Comparison of ENCODE assay signal across 13 cellular contexts in the genomic region with DNA sequence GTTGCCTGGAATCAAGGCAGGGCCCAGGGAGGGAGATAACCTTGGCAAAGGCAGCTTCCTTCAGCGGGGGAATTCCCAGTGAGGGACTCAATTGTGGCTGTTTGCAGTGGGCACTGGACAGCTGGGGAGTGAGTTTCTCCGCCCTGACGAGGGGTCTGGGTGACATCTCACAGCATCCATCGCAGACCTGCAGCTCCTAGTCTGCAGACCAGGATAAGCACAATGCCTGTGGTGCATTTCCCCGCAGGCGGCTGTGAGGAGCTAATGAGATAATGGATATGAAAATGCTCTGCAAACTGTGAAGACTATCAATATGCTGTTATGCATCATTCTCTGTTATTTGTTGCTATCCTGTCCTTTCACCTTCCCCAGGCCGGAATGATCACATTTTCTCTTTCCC. TPM values are rescaled to one million over a fixed set of nuclear protein-coding genes. Genes with fewer than 3 reads are reported as not detected.
DNase-seq lines count a peak whose midpoint lies in the region; ATAC-seq and TF ChIP-seq lines count a peak whose summit lies in the region.
"Had no signal": no experiment of that assay in that cellular context is flagged by ENCODE, and none has a peak within 500 bp of the region (broad histone marks: within the 10 kb centered on the region; RNA-seq: fewer than 3 reads in every experiment).

No MANE protein-coding gene starts in this region.

- intact Hi-C loops in heart right ventricle (cut with DNase I) (no loop called here), left cardiac atrium (cut with DNase I) (no loop called here), ascending aorta (cut with DNase I) (no loop called here), uterus (cut with DNase I; ENCODE audit: low total_unique reads) (no loop called here), gastrocnemius medialis (cut with DNase I; ENCODE audit: low total_unique reads) (no loop called here)

- TF ChIP-seq POLR2A in uterus (IDR thresholded peaks at IDR 0.05) (no peak), gastrocnemius medialis (IDR thresholded peaks at IDR 0.05) (no peak)

- TF ChIP-seq CTCF in heart right ventricle (IDR thresholded peaks at IDR 0.05) (no peak), ascending aorta (IDR thresholded peaks at IDR 0.05) (no peak), uterus (IDR thresholded peaks at IDR 0.05) (no peak), gastrocnemius medialis (IDR thresholded peaks at IDR 0.05 in 4 of 5, conservative IDR thresholded peaks at IDR 0.05 in 1 of 5) (no peak)

- H3K4me1 ChIP-seq in heart right ventricle (peaks cover 2 to 24% (median 14%) of the 10 kb centered on the region in 9 donors), ascending aorta (peaks cover 0 to 5% of the 10 kb centered on the region in 2 donors), mesodermal cell (ENCODE audit: control insufficient read depth, insufficient read depth, low read length, poor library complexity, severe bottlenecking) (peaks cover 11% of the 10 kb centered on the region), uterus (peaks cover 0 to 7% of the 10 kb centered on the region in 2 donors), gastrocnemius medialis (no peaks in the 10 kb centered on the region)

- H3K4me3 ChIP-seq in heart right ventricle (no peak overlapping the region), ascending aorta (no peak overlapping the region), mesodermal cell (ENCODE audit: extremely low read depth, insufficient read depth, low read length, poor library complexity, severe bottlenecking) (no peak overlapping the region), uterus (no peak overlapping the region), gastrocnemius medialis (no peak overlapping the region)
- H3K4me3 ChIP-seq: thoracic aorta had no signal

- peak in 3 of 8 donors; percentile 8 to 27 (median 10) for ATAC-seq in heart right ventricle
- ATAC-seq in left cardiac atrium = no peak
- no peak for ATAC-seq in HG03521 (IDR thresholded peaks at IDR 0.05; ENCODE audit: unreplicated experiment)
- no peak for ATAC-seq in gastrocnemius medialis

- H3K27me3 ChIP-seq in heart right ventricle = peaks cover 0 to 10% (median 0%) of the 10 kb centered on the region in 7 donors
- H3K27me3 ChIP-seq in ascending aorta = no peaks in the 10 kb centered on the region
- H3K27me3 ChIP-seq in uterus = no peaks in the 10 kb centered on the region
- H3K27me3 ChIP-seq in gastrocnemius medialis = no peaks in the 10 kb centered on the region

- in situ Hi-C loops in gastrocnemius medialis (cut with MboI; ENCODE audit: low sequenced_read_pairs in 4 of 4) = no loop called here

- H3K36me3 ChIP-seq in heart right ventricle (no peaks in the 10 kb centered on the region), ascending aorta (no peaks in the 10 kb centered on the region), mesodermal cell (ENCODE audit: control insufficient read depth, insufficient read depth, low read length) (no peaks in the 10 kb centered on the region), uterus (no peaks in the 10 kb centered on the region), gastrocnemius medialis (no peaks in the 10 kb centered on the region)
- H3K36me3 ChIP-seq: thoracic aorta had no signal

- DNase-seq in heart right ventricle = no peak
- DNase-seq in left cardiac atrium = no peak
- DNase-seq in ascending aorta (ENCODE audit: low spot score in 2 of 2) = no peak
- no peak for DNase-seq in uterus
- no peak for DNase-seq in HUDEP-2 (lab: John Stamatoyannopoulos, UW; ENCODE audit: unreplicated experiment in 76 of 76)
- no peak for DNase-seq in gastrocnemius medialis
- DNase-seq: activated CD4-positive, alpha-beta T cell treated with anti-CD3 and anti-CD28 coated beads, Interleukin-2, amount 50 U/mL, for 4 hours; activated naive CD8-positive, alpha-beta T cell treated with anti-CD3 and anti-CD28 coated beads, Interleukin-2, amount 10 ng/mL, durations not matched to agents 7 days and 5 days; Kasumi-1; stimulated activated CD4-positive, alpha-beta T cell treated with anti-CD3 and anti-CD28 coated beads, Interleukin-4, amount 100 ng/mL, for 4 hours had no signal

- peaks cover 0 to 23% (median 0%) of the 10 kb centered on the region in 11 donors for H3K9me3 ChIP-seq in heart right ventricle
- no peaks in the 10 kb centered on the region for H3K9me3 ChIP-seq in ascending aorta
- H3K9me3 ChIP-seq in mesodermal cell (ENCODE audit: control insufficient read depth, low read length) = peaks cover 4% of the 10 kb centered on the region
- no peaks in the 10 kb centered on the region for H3K9me3 ChIP-seq in uterus
- no peaks in the 10 kb centered on the region for H3K9me3 ChIP-seq in gastrocnemius medialis
- H3K9me3 ChIP-seq: thoracic aorta had no signal

- H3K27ac ChIP-seq in heart right ventricle = peak overlapping the region; percentile 13 to 84 (median 74)
- H3K27ac ChIP-seq in ascending aorta = peak overlapping the region; percentile 12 to 46
- peak overlapping the region; percentile 94 for H3K27ac ChIP-seq in mesodermal cell (ENCODE audit: low read depth, low read length, severe bottlenecking)
- peak overlapping the region; percentile 95 to 98 for H3K27ac ChIP-seq in uterus
- H3K27ac ChIP-seq in gastrocnemius medialis = peak overlapping the region in 2 of 4 donors; percentile 59 to 69

- WGBS in heart right ventricle, 2 donors = 72 to 74% methylated on average over 7 of the region's 7 CpGs
- WGBS in mesodermal cell (ENCODE audit: insufficient coverage in 2 of 2), 2 experiments = 43 to 52% methylated on average over 2 to 5 of the region's 7 CpGs

RNA-seq across cellular contexts. Expression of a gene that starts 30.0 kb away (rescaled TPM):
- 10 to 100 TPM in 9 of 10 donors, 1 to 10 TPM in 1; 8.5 to 89.3 (median 18.6) TPM for total RNA-seq in heart right ventricle
- polyA plus RNA-seq in heart right ventricle = 1 to 10 TPM; 7.2 to 7.9 TPM
- 100 to 1,000 TPM in 1 of 2 donors, 10 to 100 TPM in 1; 46.1 to 115 TPM for total RNA-seq in left cardiac atrium
- total RNA-seq in ascending aorta = 148 TPM
- polyA plus RNA-seq in mesodermal cell (2013, experiment 1 of 2) = 4.1 TPM
- 3.1 TPM for polyA plus RNA-seq in mesodermal cell (2013, experiment 2 of 2)
- 100 to 1,000 TPM in 1 of 4 donors, 10 to 100 TPM in 3; 42.8 to 118 (median 54.5) TPM for total RNA-seq in uterus
- 10 to 100 TPM in 2 of 4 donors, 1 to 10 TPM in 2; 2.5 to 29.1 (median 9.7) TPM for total RNA-seq in gastrocnemius medialis
